14 cellular contexts compared by ENCODE assay signal in the genomic region with DNA sequence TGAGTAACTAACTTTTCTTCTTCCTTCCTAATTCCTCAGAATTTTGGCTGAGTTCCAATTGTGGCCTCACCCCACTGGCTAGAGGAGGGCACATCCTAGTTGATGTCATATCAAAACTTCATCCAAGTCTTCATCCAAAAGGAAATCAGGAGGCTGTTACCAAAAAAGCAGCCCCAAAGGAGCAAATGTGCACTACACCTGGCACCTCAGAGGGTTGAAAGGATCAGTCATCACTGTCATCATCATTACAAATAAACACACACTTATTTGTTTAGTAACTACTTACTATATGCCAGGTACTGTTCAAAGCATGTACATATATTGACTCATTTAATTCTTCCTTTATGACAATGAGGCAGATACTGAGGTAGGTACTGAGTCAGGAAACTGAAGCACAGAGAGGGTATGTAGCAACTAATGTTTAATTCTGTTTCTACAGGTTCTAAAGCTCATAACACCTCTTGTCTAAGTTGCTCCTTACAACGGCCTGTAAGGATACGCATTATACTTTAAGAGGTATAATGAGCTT. TPM values are rescaled to one million over a fixed set of nuclear protein-coding genes. Genes with fewer than 3 reads are reported as not detected.
"Had no signal": no experiment of that assay in that cellular context is flagged by ENCODE, and none has a peak within 500 bp of the region (broad histone marks: within the 10 kb centered on the region; RNA-seq: fewer than 3 reads in every experiment).

No MANE protein-coding gene starts in this region.

- DNase-seq: activated CD4-positive, alpha-beta memory T cell treated with anti-CD3 and anti-CD28 coated beads for 36 hours; activated CD4-positive, CD25-positive, alpha-beta regulatory T cell treated with anti-CD3 and anti-CD28 coated beads, Interleukin-2, amount 50 U/mL, for 72 hours; activated effector memory CD4-positive, alpha-beta T cell treated with anti-CD3 and anti-CD28 coated beads, Interleukin-2, amount 50 U/mL, for 16 hours; amniotic stem cell; lower lobe of right lung; naive thymus-derived CD4-positive, alpha-beta T cell; right cardiac atrium had no signal

- ATAC-seq: gastroesophageal sphincter; lower lobe of right lung; naive thymus-derived CD4-positive, alpha-beta T cell; right cardiac atrium had no signal

- H3K4me3 ChIP-seq: gastroesophageal sphincter, lower lobe of right lung, smooth muscle cell, tibial nerve had no signal

- H3K36me3 Mint-ChIP-seq: activated CD4-positive, alpha-beta memory T cell treated with anti-CD3 and anti-CD28 coated beads for 36 hours; activated naive CD4-positive, alpha-beta T cell treated with anti-CD3 and anti-CD28 coated beads, Interleukin-2, amount 50 U/mL, for 72 hours; naive thymus-derived CD4-positive, alpha-beta T cell had no signal

- H3K9me3 Mint-ChIP-seq: activated CD4-positive, alpha-beta memory T cell treated with anti-CD3 and anti-CD28 coated beads for 36 hours; activated naive CD4-positive, alpha-beta T cell treated with anti-CD3 and anti-CD28 coated beads, Interleukin-2, amount 50 U/mL, for 72 hours; T-helper 1 cell treated with Interleukin-12 subunit alpha and Interleukin-12 subunit beta and Interleukin-4 antibody, amounts not matched to agents 30 μg/mL and 1 μg/mL, for 36 hours had no signal

- H3K4me3 Mint-ChIP-seq: activated CD4-positive, alpha-beta memory T cell treated with anti-CD3 and anti-CD28 coated beads for 36 hours; naive thymus-derived CD4-positive, alpha-beta T cell; T-helper 1 cell treated with Interleukin-12 subunit alpha and Interleukin-12 subunit beta and Interleukin-4 antibody, amounts not matched to agents 30 μg/mL and 1 μg/mL, for 36 hours had no signal

- H3K27ac Mint-ChIP-seq: activated CD4-positive, alpha-beta memory T cell treated with anti-CD3 and anti-CD28 coated beads for 36 hours; activated naive CD4-positive, alpha-beta T cell treated with anti-CD3 and anti-CD28 coated beads, Interleukin-2, amount 50 U/mL, for 72 hours; naive thymus-derived CD4-positive, alpha-beta T cell; T-helper 1 cell treated with Interleukin-12 subunit alpha and Interleukin-12 subunit beta and Interleukin-4 antibody, amounts not matched to agents 30 μg/mL and 1 μg/mL, for 36 hours had no signal

RNA-seq across cellular contexts. Expression of gene PTPN5, which starts 7.4 kb away (rescaled TPM):
- total RNA-seq: activated CD4-positive, alpha-beta memory T cell treated with anti-CD3 and anti-CD28 coated beads for 36 hours; activated naive CD4-positive, alpha-beta T cell treated with anti-CD3 and anti-CD28 coated beads, Interleukin-2, amount 50 U/mL, for 72 hours; dermis microvascular lymphatic vessel endothelial cell; mononuclear cell; naive thymus-derived CD4-positive, alpha-beta T cell; smooth muscle cell had no signal
